In genomic region chr1:230127105-230128054, GRCh38 we compare ENCODE assay signal across 1 cellular context.
TF ChIP-seq lines count a peak whose summit lies in the region.

No MANE protein-coding gene starts in this region.

TF ChIP-seq in K562, 482 proteins besides CTCF, POLR2A, EP300 and RAD21 (continued from another document and continues in another):
- TF ChIP-seq BDP1 (IDR thresholded peaks at IDR 0.05; ENCODE audit: insufficient read depth, insufficient read length) = no peak
- peak; percentile 85 for TF ChIP-seq ATF7 (IDR thresholded peaks at IDR 0.05)
- no peak for TF ChIP-seq BMI1 (IDR thresholded peaks at IDR 0.05; ENCODE audit: low read length)
- TF ChIP-seq MEF2A (IDR thresholded peaks at IDR 0.05; ENCODE audit: control insufficient read depth, low read depth, low read length) = 0 out of 2 replicates have a peak, but pooled peaks have one; percentile 6
- no peak for TF ChIP-seq HSF4 (CRISPR knock-in tag; IDR thresholded peaks at IDR 0.05; ENCODE audit: borderline replicate concordance)
- 0 out of 2 replicates have a peak, but pooled peaks have one; percentile 27 for TF ChIP-seq AFF4 (CRISPR knock-in tag; IDR thresholded peaks at IDR 0.05)
- peak; percentile 62; the same call in 1 of the 2 replicates for TF ChIP-seq DMBX1 (CRISPR knock-in tag; IDR thresholded peaks at IDR 0.05; ENCODE audit: borderline replicate concordance)
- 0 out of 2 replicates have a peak, but pooled peaks have one; percentile 63 for TF ChIP-seq TRIM25 (IDR thresholded peaks at IDR 0.05; ENCODE audit: borderline replicate concordance)
- TF ChIP-seq CHD4 (IDR thresholded peaks at IDR 0.05; ENCODE audit: insufficient read depth, insufficient replicate concordance, low read depth, low read length, poor library complexity, severe bottlenecking) = no peak
- TF ChIP-seq ZFX (CRISPR knock-in tag; IDR thresholded peaks at IDR 0.05) = no peak
- TF ChIP-seq BRD4 (IDR thresholded peaks at IDR 0.05) = no peak; the same call in 1 of the 2 replicates
- peak; percentile 93 for TF ChIP-seq MTA2 (IDR thresholded peaks at IDR 0.05; ENCODE audit: low read depth)
- no peak for TF ChIP-seq ZNF436 (CRISPR knock-in tag; IDR thresholded peaks at IDR 0.05)
- TF ChIP-seq STAG1 (CRISPR knock-in tag; IDR thresholded peaks at IDR 0.05; ENCODE audit: borderline replicate concordance) = no peak
- no peak for TF ChIP-seq ZNF586 (CRISPR knock-in tag; conservative IDR thresholded peaks at IDR 0.05)
- no peak for TF ChIP-seq NR3C1 (CRISPR knock-in tag; IDR thresholded peaks at IDR 0.05)
- TF ChIP-seq ZNF561 (CRISPR knock-in tag; conservative IDR thresholded peaks at IDR 0.05) = no peak
- TF ChIP-seq ZNF175 (CRISPR knock-in tag; IDR thresholded peaks at IDR 0.05; ENCODE audit: low read depth) = peak; percentile 81
- no peak for TF ChIP-seq NFXL1 (CRISPR knock-in tag; IDR thresholded peaks at IDR 0.05)
- no peak for TF ChIP-seq MCM3 (IDR thresholded peaks at IDR 0.05)
- TF ChIP-seq, protein P1, sequence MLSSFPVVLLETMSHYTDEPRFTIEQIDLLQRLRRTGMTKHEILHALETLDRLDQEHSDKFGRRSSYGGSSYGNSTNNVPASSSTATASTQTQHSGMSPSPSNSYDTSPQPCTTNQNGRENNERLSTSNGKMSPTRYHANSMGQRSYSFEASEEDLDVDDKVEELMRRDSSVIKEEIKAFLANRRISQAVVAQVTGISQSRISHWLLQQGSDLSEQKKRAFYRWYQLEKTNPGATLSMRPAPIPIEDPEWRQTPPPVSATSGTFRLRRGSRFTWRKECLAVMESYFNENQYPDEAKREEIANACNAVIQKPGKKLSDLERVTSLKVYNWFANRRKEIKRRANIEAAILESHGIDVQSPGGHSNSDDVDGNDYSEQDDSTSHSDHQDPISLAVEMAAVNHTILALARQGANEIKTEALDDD (IDR thresholded peaks at IDR 0.05) = peak; percentile 59; the same call in 1 of the 2 replicates
- no peak; the same call in 1 of the 2 replicates for TF ChIP-seq ZNF143 (CRISPR knock-in tag; IDR thresholded peaks at IDR 0.05)
- peak; percentile 96 for TF ChIP-seq KLF16 (IDR thresholded peaks at IDR 0.05)
- TF ChIP-seq SRSF9 (IDR thresholded peaks at IDR 0.05; ENCODE audit: borderline replicate concordance, low read depth, low read length) = no peak
- TF ChIP-seq, protein P2, sequence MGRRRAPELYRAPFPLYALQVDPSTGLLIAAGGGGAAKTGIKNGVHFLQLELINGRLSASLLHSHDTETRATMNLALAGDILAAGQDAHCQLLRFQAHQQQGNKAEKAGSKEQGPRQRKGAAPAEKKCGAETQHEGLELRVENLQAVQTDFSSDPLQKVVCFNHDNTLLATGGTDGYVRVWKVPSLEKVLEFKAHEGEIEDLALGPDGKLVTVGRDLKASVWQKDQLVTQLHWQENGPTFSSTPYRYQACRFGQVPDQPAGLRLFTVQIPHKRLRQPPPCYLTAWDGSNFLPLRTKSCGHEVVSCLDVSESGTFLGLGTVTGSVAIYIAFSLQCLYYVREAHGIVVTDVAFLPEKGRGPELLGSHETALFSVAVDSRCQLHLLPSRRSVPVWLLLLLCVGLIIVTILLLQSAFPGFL (CRISPR knock-in tag; IDR thresholded peaks at IDR 0.05) = peak; percentile 80; the same call in 1 of the 2 replicates
- TF ChIP-seq PCBP1 (IDR thresholded peaks at IDR 0.05; ENCODE audit: low read depth, low read length, poor library complexity, severe bottlenecking) = no peak
- no peak for TF ChIP-seq SIN3B (IDR thresholded peaks at IDR 0.05; ENCODE audit: low read depth)
- no peak for TF ChIP-seq ZNF140 (CRISPR knock-in tag; IDR thresholded peaks at IDR 0.05)
- no peak for TF ChIP-seq HBP1 (CRISPR knock-in tag; IDR thresholded peaks at IDR 0.05)
- no peak for TF ChIP-seq ZNF408 (CRISPR knock-in tag; IDR thresholded peaks at IDR 0.05; ENCODE audit: low read depth)
- no peak for TF ChIP-seq NCOA6 (IDR thresholded peaks at IDR 0.05)
- TF ChIP-seq THRA (IDR thresholded peaks at IDR 0.05) = no peak
- TF ChIP-seq E2F1 (CRISPR knock-in tag; IDR thresholded peaks at IDR 0.05) = 0 out of 2 replicates have a peak, but pooled peaks have one; percentile 34
- no peak for TF ChIP-seq ZNF217 (CRISPR knock-in tag; IDR thresholded peaks at IDR 0.05)
- peak; percentile 49; the same call in 1 of the 2 replicates for TF ChIP-seq ZNF24 (IDR thresholded peaks at IDR 0.05)
- TF ChIP-seq POLR2H (tag; IDR thresholded peaks at IDR 0.05; ENCODE audit: low read depth) = no peak
- TF ChIP-seq, protein P3, sequence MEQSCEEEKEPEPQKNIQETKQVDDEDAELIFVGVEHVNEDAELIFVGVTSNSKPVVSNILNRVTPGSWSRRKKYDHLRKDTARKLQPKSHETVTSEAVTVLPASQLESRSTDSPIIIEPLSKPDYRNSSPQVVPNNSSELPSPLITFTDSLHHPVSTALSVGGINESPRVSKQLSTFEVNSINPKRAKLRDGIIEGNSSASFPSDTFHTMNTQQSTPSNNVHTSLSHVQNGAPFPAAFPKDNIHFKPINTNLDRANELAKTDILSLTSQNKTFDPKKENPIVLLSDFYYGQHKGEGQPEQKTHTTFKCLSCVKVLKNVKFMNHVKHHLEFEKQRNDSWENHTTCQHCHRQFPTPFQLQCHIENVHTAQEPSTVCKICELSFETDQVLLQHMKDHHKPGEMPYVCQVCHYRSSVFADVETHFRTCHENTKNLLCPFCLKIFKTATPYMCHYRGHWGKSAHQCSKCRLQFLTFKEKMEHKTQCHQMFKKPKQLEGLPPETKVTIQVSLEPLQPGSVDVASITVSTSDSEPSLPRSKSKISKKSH (CRISPR knock-in tag; IDR thresholded peaks at IDR 0.05) = no peak
- TF ChIP-seq BACH1 (tag; IDR thresholded peaks at IDR 0.05) = peak; percentile 88
- peak; percentile 74 for TF ChIP-seq ZNF384 (IDR thresholded peaks at IDR 0.05; ENCODE audit: low read depth, low read length)
- TF ChIP-seq NFIC (IDR thresholded peaks at IDR 0.05) = peak; percentile 88
- no peak for TF ChIP-seq POU5F1 (IDR thresholded peaks at IDR 0.05; ENCODE audit: borderline replicate concordance, low read depth, low read length, partially characterized antibody)
- TF ChIP-seq, protein P4, sequence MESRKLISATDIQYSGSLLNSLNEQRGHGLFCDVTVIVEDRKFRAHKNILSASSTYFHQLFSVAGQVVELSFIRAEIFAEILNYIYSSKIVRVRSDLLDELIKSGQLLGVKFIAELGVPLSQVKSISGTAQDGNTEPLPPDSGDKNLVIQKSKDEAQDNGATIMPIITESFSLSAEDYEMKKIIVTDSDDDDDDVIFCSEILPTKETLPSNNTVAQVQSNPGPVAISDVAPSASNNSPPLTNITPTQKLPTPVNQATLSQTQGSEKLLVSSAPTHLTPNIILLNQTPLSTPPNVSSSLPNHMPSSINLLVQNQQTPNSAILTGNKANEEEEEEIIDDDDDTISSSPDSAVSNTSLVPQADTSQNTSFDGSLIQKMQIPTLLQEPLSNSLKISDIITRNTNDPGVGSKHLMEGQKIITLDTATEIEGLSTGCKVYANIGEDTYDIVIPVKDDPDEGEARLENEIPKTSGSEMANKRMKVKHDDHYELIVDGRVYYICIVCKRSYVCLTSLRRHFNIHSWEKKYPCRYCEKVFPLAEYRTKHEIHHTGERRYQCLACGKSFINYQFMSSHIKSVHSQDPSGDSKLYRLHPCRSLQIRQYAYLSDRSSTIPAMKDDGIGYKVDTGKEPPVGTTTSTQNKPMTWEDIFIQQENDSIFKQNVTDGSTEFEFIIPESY (CRISPR knock-in tag; IDR thresholded peaks at IDR 0.05) = no peak; the same call in 1 of the 2 replicates
- peak; percentile 99 for TF ChIP-seq CBFA2T3 (IDR thresholded peaks at IDR 0.05)
- TF ChIP-seq, protein P5, sequence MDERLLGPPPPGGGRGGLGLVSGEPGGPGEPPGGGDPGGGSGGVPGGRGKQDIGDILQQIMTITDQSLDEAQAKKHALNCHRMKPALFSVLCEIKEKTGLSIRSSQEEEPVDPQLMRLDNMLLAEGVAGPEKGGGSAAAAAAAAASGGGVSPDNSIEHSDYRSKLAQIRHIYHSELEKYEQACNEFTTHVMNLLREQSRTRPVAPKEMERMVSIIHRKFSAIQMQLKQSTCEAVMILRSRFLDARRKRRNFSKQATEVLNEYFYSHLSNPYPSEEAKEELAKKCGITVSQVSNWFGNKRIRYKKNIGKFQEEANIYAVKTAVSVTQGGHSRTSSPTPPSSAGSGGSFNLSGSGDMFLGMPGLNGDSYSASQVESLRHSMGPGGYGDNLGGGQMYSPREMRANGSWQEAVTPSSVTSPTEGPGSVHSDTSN (CRISPR knock-in tag; IDR thresholded peaks at IDR 0.05; ENCODE audit: low read depth) = no peak
- TF ChIP-seq, protein P5 (tag; conservative IDR thresholded peaks at IDR 0.05; ENCODE audit: low read depth) = peak; percentile 81; the same call in 1 of the 2 replicates
- no peak for TF ChIP-seq ZNF507 (tag; conservative IDR thresholded peaks at IDR 0.05)
- TF ChIP-seq ZKSCAN1 (IDR thresholded peaks at IDR 0.05; ENCODE audit: low read depth, low read length) = peak; percentile 38; the same call in 1 of the 2 replicates
- no peak for TF ChIP-seq GABPB2 (CRISPR knock-in tag; conservative IDR thresholded peaks at IDR 0.05)
- peak; percentile 98 for TF ChIP-seq BCOR (IDR thresholded peaks at IDR 0.05)
- TF ChIP-seq RHOXF2B (CRISPR knock-in tag; conservative IDR thresholded peaks at IDR 0.05) = no peak
- no peak for TF ChIP-seq XRCC4 (IDR thresholded peaks at IDR 0.05; ENCODE audit: extremely low read depth, insufficient read depth, insufficient read length)
